ENCODE assay signal across 8 cellular contexts in genomic region chr10:119489572-119490326, GRCh38. TPM values are rescaled to one million over a fixed set of nuclear protein-coding genes. Genes with fewer than 3 reads are reported as not detected.
DNase-seq lines count a peak whose midpoint lies in the region; ATAC-seq and TF ChIP-seq lines count a peak whose summit lies in the region.

No MANE protein-coding gene starts in this region.

- H3K56ac ChIP-seq in mesendoderm (ENCODE audit: low read length), result peak overlapping the region; percentile 87

- no peak overlapping the region for H2BK15ac ChIP-seq in mesendoderm (replicated peaks; ENCODE audit: low read depth)

- H3K27me3 Mint-ChIP-seq in IgD-negative memory B cell, result no peaks in the 10 kb centered on the region
- no peaks in the 10 kb centered on the region for H3K27me3 Mint-ChIP-seq in activated B cell treated with CpG ODN at 0.5 μM for 24 hours
- H3K27me3 Mint-ChIP-seq in stimulated activated memory B cell treated with anti-CD40 and anti-IgM and Interleukin-4, amounts not matched to agents 10 μg/mL and 1 μg/mL and 100 μg/mL, for 72 hours, result no peaks in the 10 kb centered on the region

- no peaks in the 10 kb centered on the region for H3K36me3 ChIP-seq in colonic mucosa
- H3K36me3 ChIP-seq in mesendoderm (ENCODE audit: control insufficient read depth, insufficient read depth, low read length), result no peaks in the 10 kb centered on the region

- no peak overlapping the region for H2AK5ac ChIP-seq in mesendoderm (ENCODE audit: low read length)

- H3K79me1 ChIP-seq in mesendoderm (ENCODE audit: low read length), result no peaks in the 10 kb centered on the region

- TF ChIP-seq CTCF in activated B cell treated with CpG ODN at 0.5 μM for 24 hours (IDR thresholded peaks at IDR 0.05) (no peak), colonic mucosa (IDR thresholded peaks at IDR 0.05) (peak; percentile 81)

- intact Hi-C loops in activated B cell treated with CpG ODN at 0.5 μM for 24 hours (cut with micrococcal nuclease) (loop anchor here (1.0 kb wide), 9 partner anchors 11 to 324 kb away; partner anchors contain the start of gene SFXN4), colonic mucosa (cut with DNase I) (no loop called here)

- POLR2A ChIA-PET in activated B cell treated with CpG ODN at 0.5 μM for 24 hours (lab: Charles Lee), result interaction anchor here (0.5 to 4.2 kb wide), 16 partner anchors 12 to 290 kb away, joined by 3 to 37 read pairs (median 4); partner anchors contain the start of gene GRK5

- H3K27ac Mint-ChIP-seq in IgD-negative memory B cell (peak overlapping the region in 1 of 3 donors; percentile 50), activated B cell treated with CpG ODN at 0.5 μM for 24 hours (peak overlapping the region; percentile 86)
- H3K27ac Mint-ChIP-seq in stimulated activated memory B cell treated with anti-CD40 and anti-IgM and Interleukin-4, amounts not matched to agents 10 μg/mL and 1 μg/mL and 100 μg/mL, for 72 hours, result peak overlapping the region; percentile 89

- CTCF ChIA-PET in activated B cell treated with CpG ODN at 0.5 μM for 24 hours (lab: Charles Lee), result interaction anchor here (0.7 to 5.7 kb wide), 24 partner anchors 9 to 389 kb away, joined by 3 to 127 read pairs (median 5); partner anchors contain the start of genes GRK5 and RGS10

- peak overlapping the region; percentile 16 for H3K4me3 ChIP-seq in colonic mucosa
- H3K4me3 ChIP-seq in mesendoderm (ENCODE audit: low read length), result peak overlapping the region; percentile 66

- H3K27me3 ChIP-seq in colonic mucosa (no peaks in the 10 kb centered on the region), mesendoderm (ENCODE audit: insufficient read depth, low read length, poor library complexity) (no peaks in the 10 kb centered on the region)

- peak; percentile 78 for DNase-seq in DMS 273 (lab: John Stamatoyannopoulos, UW; ENCODE audit: unreplicated experiment)
- DNase-seq in DMS 273 treated with DMSO at 0.1 percent for 48 hours (lab: John Stamatoyannopoulos, UW), result no peak
- peak; percentile 81 for DNase-seq in activated B cell treated with CpG ODN at 0.5 μM for 24 hours
- peak; percentile 54 for DNase-seq in colonic mucosa
- DNase-seq in mesendoderm, result peak; percentile 70

- peak overlapping the region in 1 of 2 donors; percentile 8 for H3K9ac ChIP-seq in colonic mucosa (ENCODE audit: low read depth in 2 of 2, low read length in 2 of 2)
- peak overlapping the region; percentile 72 for H3K9ac ChIP-seq in mesendoderm (ENCODE audit: low read length)

- ATAC-seq in GM21619 (IDR thresholded peaks at IDR 0.05; ENCODE audit: unreplicated experiment) (peak; percentile 84), activated B cell treated with CpG ODN at 0.5 μM for 24 hours (ENCODE audit: low read depth) (peak; percentile 90)
- ATAC-seq in stimulated activated memory B cell treated with anti-CD40 and anti-IgM and Interleukin-4, amounts not matched to agents 10 μg/mL and 1 μg/mL and 100 μg/mL, for 72 hours, result peak; percentile 88

- no peaks in the 10 kb centered on the region for H3K79me2 ChIP-seq in mesendoderm (ENCODE audit: control insufficient read depth, insufficient read depth, low read length)

- peak overlapping the region; percentile 99 for H3K4me2 ChIP-seq in mesendoderm (ENCODE audit: low read length)

- H3K36me3 Mint-ChIP-seq in IgD-negative memory B cell, result no peaks in the 10 kb centered on the region
- no peaks in the 10 kb centered on the region for H3K36me3 Mint-ChIP-seq in activated B cell treated with CpG ODN at 0.5 μM for 24 hours (ENCODE audit: low read depth)
- H3K36me3 Mint-ChIP-seq in stimulated activated memory B cell treated with anti-CD40 and anti-IgM and Interleukin-4, amounts not matched to agents 10 μg/mL and 1 μg/mL and 100 μg/mL, for 72 hours, result no peaks in the 10 kb centered on the region

- no peak overlapping the region for H2BK5ac ChIP-seq in mesendoderm (ENCODE audit: low read length)

- no CpG with 5 or more reads among the region's 19 CpGs for WGBS in mesendoderm (ENCODE audit: extremely low coverage, insufficient coverage, low lambda C conversion rate)

- H3K4me1 ChIP-seq in colonic mucosa (peaks cover 4% of the 10 kb centered on the region), mesendoderm (ENCODE audit: control insufficient read depth, low read depth, low read length) (no peaks in the 10 kb centered on the region)

- H4K5ac ChIP-seq in mesendoderm (ENCODE audit: low read length), result no peak overlapping the region

- H4K8ac ChIP-seq in mesendoderm (ENCODE audit: low read depth, low read length), result no peak overlapping the region

- H3K4me3 Mint-ChIP-seq in IgD-negative memory B cell (peak overlapping the region; percentile 51 to 92 (median 88)), activated B cell treated with CpG ODN at 0.5 μM for 24 hours (peak overlapping the region; percentile 86)
- H3K4me3 Mint-ChIP-seq in stimulated activated memory B cell treated with anti-CD40 and anti-IgM and Interleukin-4, amounts not matched to agents 10 μg/mL and 1 μg/mL and 100 μg/mL, for 72 hours, result peak overlapping the region; percentile 87

- no peak overlapping the region for H3K18ac ChIP-seq in mesendoderm (ENCODE audit: low read length)

- no peak overlapping the region for H3K4ac ChIP-seq in mesendoderm (ENCODE audit: low read depth, low read length)

- no peak overlapping the region for H2BK120ac ChIP-seq in mesendoderm (ENCODE audit: low read depth, low read length)

- H3K9me3 Mint-ChIP-seq in IgD-negative memory B cell (no peaks in the 10 kb centered on the region), activated B cell treated with CpG ODN at 0.5 μM for 24 hours (no peaks in the 10 kb centered on the region)
- H3K9me3 Mint-ChIP-seq in stimulated activated memory B cell treated with anti-CD40 and anti-IgM and Interleukin-4, amounts not matched to agents 10 μg/mL and 1 μg/mL and 100 μg/mL, for 72 hours, result no peaks in the 10 kb centered on the region

- peak overlapping the region; percentile 6 for H3K27ac ChIP-seq in colonic mucosa
- H3K27ac ChIP-seq in mesendoderm (ENCODE audit: low read depth, low read length), result no peak overlapping the region

- H3K4me1 Mint-ChIP-seq in IgD-negative memory B cell (peaks cover 5 to 10% (median 6%) of the 10 kb centered on the region in 3 donors), activated B cell treated with CpG ODN at 0.5 μM for 24 hours (peaks cover 15% of the 10 kb centered on the region)
- peaks cover 22% of the 10 kb centered on the region for H3K4me1 Mint-ChIP-seq in stimulated activated memory B cell treated with anti-CD40 and anti-IgM and Interleukin-4, amounts not matched to agents 10 μg/mL and 1 μg/mL and 100 μg/mL, for 72 hours

- no peaks in the 10 kb centered on the region for H3K9me3 ChIP-seq in colonic mucosa

- H3K23ac ChIP-seq in mesendoderm (ENCODE audit: low read length), result no peak overlapping the region

RNA-seq across cellular contexts. Expression of gene RGS10, which starts 52.8 kb away (rescaled TPM):
- 42.7 TPM for polyA plus RNA-seq in IgD-negative memory B cell
- total RNA-seq in activated B cell treated with CpG ODN at 0.5 μM for 24 hours (53.5 and 56.6 TPM in 2 replicates), colonic mucosa (10 to 100 TPM; 17.8 to 23.6 TPM)
- 10.5 TPM for polyA plus RNA-seq in mesendoderm (2013, experiment 1 of 2)
- 10.2 TPM for polyA plus RNA-seq in mesendoderm (2013, experiment 2 of 2)
